In genomic region chr11:69444381-69445130, GRCh38 we compare ENCODE assay signal across 8 cellular contexts. TPM values are rescaled to one million over a fixed set of nuclear protein-coding genes. Genes with fewer than 3 reads are reported as not detected.
DNase-seq lines count a peak whose midpoint lies in the region; TF ChIP-seq lines count a peak whose summit lies in the region.

No MANE protein-coding gene starts in this region.

- peak overlapping the region in 2 of 7 donors; percentile 67 to 73 for H3K4me3 Mint-ChIP-seq in CD8-positive, alpha-beta memory T cell
- no peak overlapping the region for H3K4me3 Mint-ChIP-seq in T-helper 2 cell treated with Interferon-gamma antibody and Interleukin-4, amounts not matched to agents 5 μg/mL and 100 μg/mL, for 36 hours

- H3K27me3 Mint-ChIP-seq in CD8-positive, alpha-beta memory T cell, result peaks cover 14 to 25% of the 10 kb centered on the region in 2 donors
- peaks cover 6% of the 10 kb centered on the region for H3K27me3 Mint-ChIP-seq in T-helper 2 cell treated with Interferon-gamma antibody and Interleukin-4, amounts not matched to agents 5 μg/mL and 100 μg/mL, for 36 hours (ENCODE audit: low read depth)

- no peaks in the 10 kb centered on the region for H3K36me3 Mint-ChIP-seq in CD8-positive, alpha-beta memory T cell
- no peaks in the 10 kb centered on the region for H3K36me3 Mint-ChIP-seq in T-helper 2 cell treated with Interferon-gamma antibody and Interleukin-4, amounts not matched to agents 5 μg/mL and 100 μg/mL, for 36 hours (ENCODE audit: low read depth)

- H3K79me2 ChIP-seq in parathyroid adenoma (no peaks in the 10 kb centered on the region), Karpas-422 (ENCODE audit: low read length) (no peaks in the 10 kb centered on the region), OCI-LY7 (ENCODE audit: insufficient read depth, low read depth, low read length) (no peaks in the 10 kb centered on the region)

- POLR2A ChIA-PET in CD8-positive, alpha-beta memory T cell (lab: Charles Lee), result no interaction called here
- POLR2A ChIA-PET in RWPE1 (lab: Yijun Ruan, JAX; ENCODE audit: low non-redundant PET), result no interaction called here
- POLR2A ChIA-PET in OCI-LY7 (lab: Charles Lee), result no interaction called here

- H3K9me3 Mint-ChIP-seq in CD8-positive, alpha-beta memory T cell, result no peaks in the 10 kb centered on the region
- H3K9me3 Mint-ChIP-seq in T-helper 2 cell treated with Interferon-gamma antibody and Interleukin-4, amounts not matched to agents 5 μg/mL and 100 μg/mL, for 36 hours, result no peaks in the 10 kb centered on the region

- H3K4me1 Mint-ChIP-seq in CD8-positive, alpha-beta memory T cell, result peaks cover 0 to 12% (median 5%) of the 10 kb centered on the region in 3 donors
- peaks cover 7% of the 10 kb centered on the region for H3K4me1 Mint-ChIP-seq in T-helper 2 cell treated with Interferon-gamma antibody and Interleukin-4, amounts not matched to agents 5 μg/mL and 100 μg/mL, for 36 hours (ENCODE audit: low read depth)

- H3K27me3 ChIP-seq in CD8-positive, alpha-beta memory T cell (ENCODE audit: insufficient read depth, low read length, poor library complexity, severe bottlenecking), result no peaks in the 10 kb centered on the region
- H3K27me3 ChIP-seq in parathyroid adenoma (ENCODE audit: control insufficient read depth, insufficient read depth, low read length) (no peaks in the 10 kb centered on the region), Karpas-422 (ENCODE audit: low read length) (no peaks in the 10 kb centered on the region)

- TF ChIP-seq CTCF in RWPE1 (conservative IDR thresholded peaks at IDR 0.05; ENCODE audit: low read depth) (no peak), fibroblast of the aortic adventitia (IDR thresholded peaks at IDR 0.05; ENCODE audit: insufficient read depth, low read length) (peak; percentile 38), parathyroid adenoma (IDR thresholded peaks at IDR 0.05) (no peak), OCI-LY7 (conservative IDR thresholded peaks at IDR 0.05; ENCODE audit: low read length) (no peak)

- intact Hi-C loops in OCI-LY7 (cut with micrococcal nuclease; ENCODE audit: unreplicated experiment), result loop anchor here (10.0 kb wide), 1 partner anchor 150 kb away; the partner anchor contains the start of gene MYEOV

- H3K36me3 ChIP-seq in CD8-positive, alpha-beta memory T cell (ENCODE audit: insufficient read depth, low read length), result no peaks in the 10 kb centered on the region
- H3K36me3 ChIP-seq in parathyroid adenoma (ENCODE audit: control insufficient read depth, insufficient read depth, low read length), result no peaks in the 10 kb centered on the region
- no peaks in the 10 kb centered on the region for H3K36me3 ChIP-seq in Karpas-422 (ENCODE audit: insufficient read depth, low read length)
- H3K36me3 ChIP-seq in OCI-LY7 (ENCODE audit: insufficient read depth, low read length), result no peaks in the 10 kb centered on the region

- H3K4me3 ChIP-seq in CD8-positive, alpha-beta memory T cell (ENCODE audit: low read length), result no peak overlapping the region
- H3K4me3 ChIP-seq in fibroblast of the aortic adventitia (ENCODE audit: low read depth, low read length), result no peak overlapping the region
- no peak overlapping the region for H3K4me3 ChIP-seq in parathyroid adenoma (ENCODE audit: low read depth, low read length)
- H3K4me3 ChIP-seq in Karpas-422 (ENCODE audit: low read length), result no peak overlapping the region
- no peak overlapping the region for H3K4me3 ChIP-seq in OCI-LY7 (ENCODE audit: low read depth, low read length, poor library complexity, severe bottlenecking)

- peak overlapping the region; percentile 75 for H3K27ac ChIP-seq in CD8-positive, alpha-beta memory T cell (ENCODE audit: low read depth, low read length)
- H3K27ac ChIP-seq in RWPE1 (peak overlapping the region; percentile 68), parathyroid adenoma (peak overlapping the region; percentile 65), Karpas-422 (ENCODE audit: low read length) (no peak overlapping the region), OCI-LY7 (ENCODE audit: low read depth, low read length, poor library complexity, severe bottlenecking) (no peak overlapping the region)

- DNase-seq in CD8-positive, alpha-beta memory T cell, result peak in 1 of 5 donors; percentile 34
- DNase-seq in RWPE1 (ENCODE audit: low spot score), result peak; percentile 79
- peak; percentile 95 for DNase-seq in fibroblast of the aortic adventitia (ENCODE audit: low read depth)
- DNase-seq in T-helper 2 cell treated with Interferon-gamma antibody and Interleukin-4, amounts not matched to agents 5 μg/mL and 100 μg/mL, for 36 hours (ENCODE audit: low spot score), result no peak
- no peak for DNase-seq in NCI-H146 (lab: John Stamatoyannopoulos, UW)
- DNase-seq in Karpas-422, result no peak
- DNase-seq in OCI-LY7 (ENCODE audit: low spot score), result no peak

- H4K20me1 ChIP-seq in Karpas-422 (ENCODE audit: insufficient read depth, low read depth, low read length) (no peaks in the 10 kb centered on the region), OCI-LY7 (ENCODE audit: insufficient read depth, low read length) (no peaks in the 10 kb centered on the region)

- H2AFZ ChIP-seq in parathyroid adenoma, result no peak overlapping the region
- H2AFZ ChIP-seq in Karpas-422 (ENCODE audit: low read length), result no peak overlapping the region
- H2AFZ ChIP-seq in OCI-LY7 (ENCODE audit: low read length), result no peak overlapping the region

- CTCF ChIA-PET in CD8-positive, alpha-beta memory T cell (lab: Charles Lee), result no interaction called here
- CTCF ChIA-PET in RWPE1 (lab: Yijun Ruan, JAX) (no interaction called here), OCI-LY7 (lab: Charles Lee; ENCODE audit: unreplicated experiment) (no interaction called here)

- H3K4me2 ChIP-seq in parathyroid adenoma (ENCODE audit: low read length) (no peak overlapping the region), Karpas-422 (ENCODE audit: low read depth, low read length, poor library complexity, severe bottlenecking) (no peak overlapping the region), OCI-LY7 (ENCODE audit: low read length) (no peak overlapping the region)

- peaks cover 6% of the 10 kb centered on the region for H3K4me1 ChIP-seq in CD8-positive, alpha-beta memory T cell (ENCODE audit: insufficient read depth, low read length)
- no peaks in the 10 kb centered on the region for H3K4me1 ChIP-seq in parathyroid adenoma
- H3K4me1 ChIP-seq in Karpas-422 (ENCODE audit: low read length), result peaks cover 14% of the 10 kb centered on the region
- no peaks in the 10 kb centered on the region for H3K4me1 ChIP-seq in OCI-LY7 (ENCODE audit: insufficient read depth, low read length, poor library complexity, severe bottlenecking)

- no peaks in the 10 kb centered on the region for H3K9me3 ChIP-seq in CD8-positive, alpha-beta memory T cell (ENCODE audit: low read length)
- H3K9me3 ChIP-seq in parathyroid adenoma (ENCODE audit: control insufficient read depth, low read length), result no peaks in the 10 kb centered on the region
- no peaks in the 10 kb centered on the region for H3K9me3 ChIP-seq in Karpas-422 (ENCODE audit: low read length)
- H3K9me3 ChIP-seq in OCI-LY7 (ENCODE audit: low read length), result no peaks in the 10 kb centered on the region

- no TSS peak for BruUV-seq in OCI-LY7 (replicated peaks; lab: Mats Ljungman, UMichigan)

- H3K27ac Mint-ChIP-seq in CD8-positive, alpha-beta memory T cell, result peak overlapping the region in 1 of 8 donors; percentile 37
- H3K27ac Mint-ChIP-seq in T-helper 2 cell treated with Interferon-gamma antibody and Interleukin-4, amounts not matched to agents 5 μg/mL and 100 μg/mL, for 36 hours, result no peak overlapping the region

- H3K9me2 ChIP-seq in Karpas-422 (replicated peaks; ENCODE audit: insufficient read depth, low read length) (no peaks in the 10 kb centered on the region), OCI-LY7 (ENCODE audit: insufficient read depth, low read length) (no peaks in the 10 kb centered on the region)

- H3K9ac ChIP-seq in parathyroid adenoma (no peak overlapping the region), Karpas-422 (ENCODE audit: low read length) (no peak overlapping the region)

RNA-seq across cellular contexts. Expression of gene LINC01488, which starts 36.9 kb away (rescaled TPM):
- not detected for total RNA-seq in CD8-positive, alpha-beta memory T cell
- not detected for polyA plus RNA-seq in CD8-positive, alpha-beta memory T cell
- not detected in 2 replicates for total RNA-seq in fibroblast of the aortic adventitia (ENCODE audit: low replicate concordance)
- total RNA-seq in Karpas-422 (2014; rRNA removed; shearing (Covaris generic); ENCODE audit: low replicate concordance), result not detected in 2 replicates
- not detected in 2 replicates for total RNA-seq in OCI-LY7 (2014; rRNA removed; shearing (Covaris generic))
- total RNA-seq in OCI-LY7 (2022), result not detected in 2 replicates

Comparison
In these comparisons a context has a peak if more than half of its experiments do, and no peak if none do; other contexts are left out.
1. DNase-seq: peak in RWPE1 (single experiment) and fibroblast of the aortic adventitia (single experiment); none in T-helper 2 cell treated with Interferon-gamma antibody and Interleukin-4, amounts not matched to agents 5 μg/mL and 100 μg/mL, for 36 hours (single experiment), NCI-H146 (single experiment), Karpas-422 (single experiment) and OCI-LY7 (single experiment).
2. H3K27ac ChIP-seq: peak in CD8-positive, alpha-beta memory T cell (single experiment), RWPE1 (single experiment) and parathyroid adenoma (single experiment); none in Karpas-422 (single experiment) and OCI-LY7 (single experiment).